Comparison of ENCODE assay signal across 10 cellular contexts in genomic region chr6:16752206-16752867, GRCh38. TPM values are rescaled to one million over a fixed set of nuclear protein-coding genes. Genes with fewer than 3 reads are reported as not detected.
A peak's percentile ranks its signal among the peaks of the same experiment; 100 is the strongest.
DNase-seq lines count a peak whose midpoint lies in the region; ATAC-seq and TF ChIP-seq lines count a peak whose summit lies in the region.
"Had no signal": no experiment of that assay in that cellular context is flagged by ENCODE, and none has a peak within 500 bp of the region (broad histone marks: within the 10 kb centered on the region; RNA-seq: fewer than 3 reads in every experiment).

No MANE protein-coding gene starts in this region.

- H3K27me3 ChIP-seq in colonic mucosa (no peaks in the 10 kb centered on the region), muscle layer of duodenum (ENCODE audit: low read depth, low read length) (no peaks in the 10 kb centered on the region)

- DNase-seq in COLO829 (ENCODE audit: low spot score), result peak; percentile 75
- DNase-seq in NOMO-1 treated with dmso at 0.1 percent for 144 hours (lab: John Stamatoyannopoulos, UW; ENCODE audit: unreplicated experiment), result peak; percentile 80
- DNase-seq in colonic mucosa, result peak; percentile 37
- DNase-seq in activated CD4-positive, alpha-beta T cell treated with anti-CD3 and anti-CD28 coated beads, Interleukin-2, amount 50 U/mL, for 48 hours, result no peak
- DNase-seq: NCI-H2227 treated with DMSO at 0.1 percent for 48 hours; stimulated activated CD4-positive, alpha-beta T cell treated with anti-CD3 and anti-CD28 coated beads, Interleukin-2, amount 100 ng/mL, for 48 hours had no signal

- no peak overlapping the region for H3K4me3 ChIP-seq in colonic mucosa
- H3K4me3 ChIP-seq in muscle layer of duodenum (ENCODE audit: low read depth in 1 of 2, low read length in 2 of 2), result no peak overlapping the region

- H3K4me1 ChIP-seq in colonic mucosa (peaks cover 29% of the 10 kb centered on the region), muscle layer of duodenum (ENCODE audit: control insufficient read depth in 1 of 2, insufficient read depth in 2 of 2, low read length in 2 of 2) (peaks cover 22 to 27% of the 10 kb centered on the region in 2 donors)

- H3K36me3 ChIP-seq in colonic mucosa (no peaks in the 10 kb centered on the region), muscle layer of duodenum (ENCODE audit: control insufficient read depth in 1 of 2, insufficient read depth in 2 of 2, low read length in 2 of 2) (no peaks in the 10 kb centered on the region)

- H3K27ac ChIP-seq in colonic mucosa (peak overlapping the region; percentile 84), muscle layer of duodenum (ENCODE audit: low read length) (peak overlapping the region; percentile 57)

- ATAC-seq in GM21528 (IDR thresholded peaks at IDR 0.05; ENCODE audit: low FRiP score, unreplicated experiment) (no peak), GM19467 (IDR thresholded peaks at IDR 0.05; ENCODE audit: unreplicated experiment) (no peak), GM18907 (IDR thresholded peaks at IDR 0.05; ENCODE audit: unreplicated experiment) (no peak)

- TF ChIP-seq CTCF in colonic mucosa (IDR thresholded peaks at IDR 0.05), result no peak

- H3K9ac ChIP-seq in colonic mucosa (ENCODE audit: low read depth in 2 of 2, low read length in 2 of 2), result no peak overlapping the region

- intact Hi-C loops in colonic mucosa (cut with DNase I), result no loop called here

- H3K9me3 ChIP-seq in colonic mucosa (no peaks in the 10 kb centered on the region), muscle layer of duodenum (ENCODE audit: control insufficient read depth in 1 of 2, low read length in 2 of 2) (no peaks in the 10 kb centered on the region)

RNA-seq across cellular contexts. Expression of gene ATXN1, which starts 8.9 kb away (rescaled TPM):
- total RNA-seq in colonic mucosa, result 10 to 100 TPM; 24.5 to 41.9 TPM

Comparison
In these comparisons a context has a peak if more than half of its experiments do, and no peak if none do; other contexts are left out.
1. DNase-seq: peak in COLO829 (single experiment), NOMO-1 treated with dmso at 0.1 percent for 144 hours (single experiment) and colonic mucosa (single experiment); none in activated CD4-positive, alpha-beta T cell treated with anti-CD3 and anti-CD28 coated beads, Interleukin-2, amount 50 U/mL, for 48 hours (0 of 2).